In genomic region chr10:60426425-60426824, GRCh38 we compare ENCODE assay signal across 13 cellular contexts. TPM values are rescaled to one million over a fixed set of nuclear protein-coding genes. Genes with fewer than 3 reads are reported as not detected.
DNase-seq lines count a peak whose midpoint lies in the region; TF ChIP-seq lines count a peak whose summit lies in the region.
"Had no signal": no experiment of that assay in that cellular context is flagged by ENCODE, and none has a peak within 500 bp of the region (broad histone marks: within the 10 kb centered on the region; RNA-seq: fewer than 3 reads in every experiment).

No MANE protein-coding gene starts in this region.

- intact Hi-C loops in sigmoid colon (cut with DNase I), result no loop called here

- H3K9me2 ChIP-seq in MM.1S (replicated peaks; ENCODE audit: insufficient read depth, low read length), result no peaks in the 10 kb centered on the region

- POLR2A ChIA-PET in AG04450 (lab: Yijun Ruan, JAX), result interaction anchor here (1.0 kb wide), 1 partner anchor 91 kb away, joined by 3 read pairs; no protein-coding TSS in a partner anchor

- DNase-seq in AG04450 (ENCODE audit: low read depth, low spot score) (peak; percentile 61), HT1080 (ENCODE audit: low read depth) (peak; percentile 86), brain pericyte (ENCODE audit: low read depth, low spot score) (peak; percentile 75), sigmoid colon (no peak), NCI-H82 treated with DMSO at 0.1 percent for 48 hours (lab: John Stamatoyannopoulos, UW; ENCODE audit: unreplicated experiment) (no peak), GDM1 (lab: John Stamatoyannopoulos, UW) (no peak), MM.1S (no peak)
- DNase-seq: activated CD8-positive, alpha-beta T cell treated with anti-CD3 and anti-CD28 coated beads for 36 hours; activated naive CD8-positive, alpha-beta T cell treated with anti-CD3 and anti-CD28 coated beads, Interleukin-2, amount 10 ng/mL, durations not matched to agents 7 days and 5 days; NCI-H510A treated with DMSO at 0.1 percent for 48 hours; stomach had no signal

- H3K27ac ChIP-seq in AG04450 (ENCODE audit: low read depth, low read length) (peak overlapping the region; percentile 68), liver (ENCODE audit: low read depth in 1 of 2, low read length in 2 of 2) (peak overlapping the region; percentile 24 to 46), sigmoid colon (no peak overlapping the region), MM.1S (ENCODE audit: low read length) (no peak overlapping the region)
- H3K27ac ChIP-seq: KMS-11, stomach had no signal

- no peaks in the 10 kb centered on the region for H3K79me2 ChIP-seq in MM.1S (ENCODE audit: low read length)

- H3K27me3 ChIP-seq in AG04450 (ENCODE audit: control insufficient read depth, insufficient read depth, low read length) (no peaks in the 10 kb centered on the region), liver (ENCODE audit: control insufficient read depth in 4 of 4, insufficient read depth in 4 of 4, low read length in 3 of 4) (no peaks in the 10 kb centered on the region), sigmoid colon (no peaks in the 10 kb centered on the region), MM.1S (replicated peaks; ENCODE audit: insufficient read depth, low read length) (no peaks in the 10 kb centered on the region)
- H3K27me3 ChIP-seq: stomach had no signal

- H2AFZ ChIP-seq in MM.1S (ENCODE audit: low read length), result no peak overlapping the region

- no peak overlapping the region for H3K9ac ChIP-seq in liver (ENCODE audit: low read depth in 1 of 2, low read length in 2 of 2)
- H3K9ac ChIP-seq in MM.1S (ENCODE audit: low read length), result no peak overlapping the region
- H3K9ac ChIP-seq: KMS-11 had no signal

- WGBS in liver, result 68% methylated on average over 2 of the region's 2 CpGs
- WGBS in sigmoid colon, 2 donors, result 82 to 88% methylated on average over 2 of the region's 2 CpGs

- TF ChIP-seq EP300 in sigmoid colon (IDR thresholded peaks at IDR 0.05), result no peak

- no peaks in the 10 kb centered on the region for H3K9me3 ChIP-seq in AG04450 (ENCODE audit: control insufficient read depth, insufficient read depth, low read length)
- H3K9me3 ChIP-seq in liver (ENCODE audit: control insufficient read depth in 4 of 4, low read length in 3 of 4), result no peaks in the 10 kb centered on the region
- H3K9me3 ChIP-seq in sigmoid colon, result no peaks in the 10 kb centered on the region
- no peaks in the 10 kb centered on the region for H3K9me3 ChIP-seq in MM.1S (replicated peaks; ENCODE audit: insufficient read depth, low read length)
- H3K9me3 ChIP-seq: stomach had no signal

- H3K4me1 ChIP-seq in liver (ENCODE audit: control insufficient read depth in 4 of 4, insufficient read depth in 4 of 4, low read length in 3 of 4) (peaks cover 0 to 31% (median 17%) of the 10 kb centered on the region in 4 donors), sigmoid colon (peaks cover 0 to 54% (median 37%) of the 10 kb centered on the region in 4 donors), MM.1S (ENCODE audit: low read length) (no peaks in the 10 kb centered on the region)

- H4K20me1 ChIP-seq in MM.1S (ENCODE audit: insufficient read depth, low read length), result no peaks in the 10 kb centered on the region

- CTCF ChIA-PET in AG04450 (lab: Charles Lee), result interaction anchor here (0.6 to 1.6 kb wide), 3 partner anchors 187 to 311 kb away, joined by 3 to 4 read pairs (median 3); no protein-coding TSS in a partner anchor

- TF ChIP-seq CTCF in AG04450 (IDR thresholded peaks at IDR 0.05; ENCODE audit: low read depth, low read length) (no peak), liver (IDR thresholded peaks at IDR 0.05; ENCODE audit: low read depth, low read length, missing input control) (no peak), sigmoid colon (IDR thresholded peaks at IDR 0.05) (no peak), MM.1S (IDR thresholded peaks at IDR 0.05; ENCODE audit: low read length) (no peak)

- H3K36me3 ChIP-seq in liver (ENCODE audit: control insufficient read depth in 4 of 4, insufficient read depth in 3 of 4, low read depth in 1 of 4, low read length in 3 of 4) (no peaks in the 10 kb centered on the region), sigmoid colon (no peaks in the 10 kb centered on the region), MM.1S (replicated peaks; ENCODE audit: insufficient read depth, low read length) (no peaks in the 10 kb centered on the region)
- H3K36me3 ChIP-seq: stomach had no signal

- H3K4me3 ChIP-seq in AG04450 (ENCODE audit: low read depth, low read length), result no peak overlapping the region
- H3K4me3 ChIP-seq in liver (ENCODE audit: low read depth in 1 of 3, low read length in 3 of 3), result no peak overlapping the region
- no peak overlapping the region for H3K4me3 ChIP-seq in sigmoid colon
- H3K4me3 ChIP-seq in MM.1S (ENCODE audit: low read length), result no peak overlapping the region
- H3K4me3 ChIP-seq: stomach had no signal

- no peak for TF ChIP-seq POLR2A in sigmoid colon (IDR thresholded peaks at IDR 0.05)

- no peak overlapping the region for H3K4me2 ChIP-seq in MM.1S (ENCODE audit: low read depth, low read length)
- H3K4me2 ChIP-seq: KMS-11 had no signal

- no peaks in the 10 kb centered on the region for H3F3A ChIP-seq in MM.1S (ENCODE audit: insufficient read depth, low read length)

- TF ChIP-seq RAD21 in liver (IDR thresholded peaks at IDR 0.05), result no peak

TF ChIP-seq in liver, 16 proteins besides CTCF, POLR2A, EP300 and RAD21:
- TF ChIP-seq EGR1 (IDR thresholded peaks at IDR 0.05; ENCODE audit: low read depth in 2 of 2) (no peak), FOXA2 (IDR thresholded peaks at IDR 0.05) (no peak), YY1 (IDR thresholded peaks at IDR 0.05) (peak; percentile 24), REST (IDR thresholded peaks at IDR 0.05) (no peak), RXRA (IDR thresholded peaks at IDR 0.05) (peak in 1 of 2 donors; percentile 38), GABPA (IDR thresholded peaks at IDR 0.05 in 1 of 2, conservative IDR thresholded peaks at IDR 0.05 in 1 of 2) (no peak), JUND (IDR thresholded peaks at IDR 0.05) (peak; percentile 89 to 90), ZBTB33 (IDR thresholded peaks at IDR 0.05) (no peak), HNF4A (conservative IDR thresholded peaks at IDR 0.05) (peak; percentile 39 to 53), TAF1 (conservative IDR thresholded peaks at IDR 0.05) (no peak), ATF3 (IDR thresholded peaks at IDR 0.05) (peak; percentile 87), HNF4G (IDR thresholded peaks at IDR 0.05) (no peak), SP1 (IDR thresholded peaks at IDR 0.05) (no peak)

RNA-seq across cellular contexts. Expression of gene ANK3, which starts 36.8 kb away (rescaled TPM):
- polyA plus RNA-seq in AG04450 (2011; rRNA removed) (1.6 and 1.9 TPM in 2 replicates), liver (1 to 10 TPM; 5.7 to 6.9 TPM), sigmoid colon (10 to 100 TPM; 10.8 to 29.4 (median 23.6) TPM)
- polyA minus RNA-seq in AG04450 (2011; rRNA and poly(A)+ RNA removed), result 4.1 and 4.3 TPM in 2 replicates
- 0.53 and 0.58 TPM in 2 replicates for total RNA-seq in HT1080 (2014; rRNA removed; shearing (Covaris generic))
- polyA plus RNA-seq in HT1080 (2015; cell fraction: cytosol; rRNA removed), result 0.17 and 1.1 TPM in 2 replicates
- 1.1 and 1.4 TPM in 2 replicates for polyA plus RNA-seq in HT1080 (2015; cell fraction: nucleus; rRNA removed)
- total RNA-seq in liver (10 to 100 TPM; 12.4 to 30.0 TPM), sigmoid colon (10 to 100 TPM; 42.5 to 86.7 (median 61.0) TPM)

Comparison
In these comparisons a context has a peak if more than half of its experiments do, and no peak if none do; other contexts are left out.
1. DNase-seq: peak in AG04450 (single experiment), HT1080 (single experiment) and brain pericyte (single experiment); none in sigmoid colon (single experiment), NCI-H82 treated with DMSO at 0.1 percent for 48 hours (single experiment), GDM1 (single experiment) and MM.1S (single experiment).
2. H3K27ac ChIP-seq: peak in AG04450 (single experiment) and liver (2 of 2); none in sigmoid colon (0 of 4) and MM.1S (single experiment).